In genomic region chr1:209257021-209257420, GRCh38 we compare ENCODE assay signal across 26 cellular contexts.
"Had no signal": no experiment of that assay in that cellular context is flagged by ENCODE, and none has a peak within 500 bp of the region (broad histone marks: within the 10 kb centered on the region; RNA-seq: fewer than 3 reads in every experiment).

No MANE protein-coding gene starts in this region.

- H3K27me3 ChIP-seq: ascending aorta, testis, transverse colon had no signal

- H3K27ac ChIP-seq: ascending aorta, coronary artery, dorsolateral prefrontal cortex, gastroesophageal sphincter, skin epidermis, testis, transverse colon, WERI-Rb-1 had no signal

- H3K9me3 ChIP-seq: ascending aorta, testis, transverse colon had no signal

- ATAC-seq: activated CD4-positive, CD25-positive, alpha-beta regulatory T cell treated with anti-CD3 and anti-CD28 coated beads, Interleukin-2, amount 50 U/mL, for 24 hours; effector memory CD8-positive, alpha-beta T cell; gastroesophageal sphincter; left cardiac atrium; left ventricle myocardium superior; sciatic nerve; stimulated activated naive CD8-positive, alpha-beta T cell treated with anti-CD3 and anti-CD28 coated beads, Interleukin-15, Interleukin-2, amounts not matched to agents 100 U/mL and 50 U/mL, for 24 hours had no signal

- H3K36me3 ChIP-seq: ascending aorta, gastroesophageal sphincter, transverse colon, WERI-Rb-1 had no signal

- DNase-seq: activated CD4-positive, alpha-beta T cell treated with anti-CD3 and anti-CD28 coated beads for 48 hours; activated CD4-positive, alpha-beta T cell treated with anti-CD3 and anti-CD28 coated beads, Interleukin-2, amount 50 U/mL, for 48 hours; activated CD8-positive, alpha-beta memory T cell treated with anti-CD3 and anti-CD28 coated beads for 24 hours; activated effector memory CD4-positive, alpha-beta T cell treated with anti-CD3 and anti-CD28 coated beads, Interleukin-2, amount 50 U/mL, for 16 hours; activated naive CD4-positive, alpha-beta T cell treated with anti-CD3 and anti-CD28 coated beads, Interleukin-2, amount 10 ng/mL, durations not matched to agents 7 days and 5 days; activated naive CD8-positive, alpha-beta T cell treated with anti-CD3 and anti-CD28 coated beads, Interleukin-2, amount 10 ng/mL, durations not matched to agents 7 days and 5 days; dorsolateral prefrontal cortex; effector memory CD8-positive, alpha-beta T cell; erythroblast; head of caudate nucleus; hippocampal formation; left cardiac atrium; left ventricle myocardium superior; stimulated activated CD4-positive, alpha-beta T cell treated with anti-CD3 and anti-CD28 coated beads, Interleukin-12 subunit alpha, Interleukin-12 subunit beta, amount 100 ng/mL, for 4 hours; stimulated activated CD4-positive, alpha-beta T cell treated with anti-CD3 and anti-CD28 coated beads, Interleukin-4, amount 100 ng/mL, for 1 hour; stimulated activated naive CD8-positive, alpha-beta T cell treated with anti-CD3 and anti-CD28 coated beads, Interleukin-15, Interleukin-2, amounts not matched to agents 100 U/mL and 50 U/mL, for 24 hours; T1000; testis; transverse colon; WERI-Rb-1 had no signal

- H3K4me1 ChIP-seq: ascending aorta, gastroesophageal sphincter, testis, transverse colon had no signal

- H3K4me3 ChIP-seq: ascending aorta, coronary artery, dorsolateral prefrontal cortex, gastroesophageal sphincter, skin epidermis, testis, transverse colon had no signal
